ENCODE assay signal across 8 cellular contexts in genomic region chr3:50245251-50245745, GRCh38. TPM values are rescaled to one million over a fixed set of nuclear protein-coding genes. Genes with fewer than 3 reads are reported as not detected.
DNase-seq lines count a peak whose midpoint lies in the region; TF ChIP-seq lines count a peak whose summit lies in the region.

No MANE protein-coding gene starts in this region.

- peaks cover 0 to 43% (median 0%) of the 10 kb centered on the region in 3 donors for H3K36me3 Mint-ChIP-seq in CD8-positive, alpha-beta memory T cell
- no peaks in the 10 kb centered on the region for H3K36me3 Mint-ChIP-seq in osteocyte (ENCODE audit: unreplicated experiment)

- peak overlapping the region in 6 of 7 donors; percentile 18 to 79 (median 48) for H3K4me3 Mint-ChIP-seq in CD8-positive, alpha-beta memory T cell
- H3K4me3 Mint-ChIP-seq in osteocyte (ENCODE audit: unreplicated experiment) = peak overlapping the region; percentile 69

- no peaks in the 10 kb centered on the region for H3K9me3 ChIP-seq in CD8-positive, alpha-beta memory T cell (ENCODE audit: low read length)
- H3K9me3 ChIP-seq in Peyer's patch = no peaks in the 10 kb centered on the region
- H3K9me3 ChIP-seq in endocrine pancreas (ENCODE audit: control insufficient read depth, low read length) = no peaks in the 10 kb centered on the region

- DNase-seq in CD8-positive, alpha-beta memory T cell = no peak
- DNase-seq in Peyer's patch (no peak), osteocyte (ENCODE audit: extremely low spot score, unreplicated experiment) (no peak), NCI-H2107 (lab: John Stamatoyannopoulos, UW) (no peak), medulla oblongata (ENCODE audit: extremely low spot score) (no peak), DMS153 (lab: John Stamatoyannopoulos, UW) (no peak)
- no peak for DNase-seq in activated effector memory CD4-positive, alpha-beta T cell treated with Interleukin-2 at 50 U/mL for 16 hours

- CTCF ChIA-PET in CD8-positive, alpha-beta memory T cell (lab: Charles Lee) = interaction anchor here (1.0 to 9.2 kb wide), 6 partner anchors 10 to 51 kb away, joined by 3 to 116 read pairs (median 24); partner anchors contain the start of genes GNAI2 and GNAT1

- peak overlapping the region; percentile 75 for H3K27ac ChIP-seq in CD8-positive, alpha-beta memory T cell (ENCODE audit: low read depth, low read length)
- peak overlapping the region; percentile 73 to 86 (median 76) for H3K27ac ChIP-seq in Peyer's patch

- H3K27me3 Mint-ChIP-seq in CD8-positive, alpha-beta memory T cell = no peaks in the 10 kb centered on the region
- H3K27me3 Mint-ChIP-seq in osteocyte (ENCODE audit: unreplicated experiment) = no peaks in the 10 kb centered on the region

- H3K4me1 ChIP-seq in CD8-positive, alpha-beta memory T cell (ENCODE audit: insufficient read depth, low read length) = peaks cover 96% of the 10 kb centered on the region
- H3K4me1 ChIP-seq in Peyer's patch (peaks cover 3 to 91% (median 70%) of the 10 kb centered on the region in 4 donors), endocrine pancreas (ENCODE audit: control insufficient read depth, insufficient read depth, low read length) (no peaks in the 10 kb centered on the region)

- peaks cover 16% of the 10 kb centered on the region for H3K36me3 ChIP-seq in CD8-positive, alpha-beta memory T cell (ENCODE audit: insufficient read depth, low read length)
- H3K36me3 ChIP-seq in Peyer's patch (no peaks in the 10 kb centered on the region), endocrine pancreas (ENCODE audit: control insufficient read depth, insufficient read depth, low read length) (no peaks in the 10 kb centered on the region)

- peak overlapping the region; percentile 59 for H3K4me3 ChIP-seq in CD8-positive, alpha-beta memory T cell (ENCODE audit: low read length)
- H3K4me3 ChIP-seq in Peyer's patch (peak overlapping the region in 2 of 4 donors; percentile 34 to 53), endocrine pancreas (ENCODE audit: control insufficient read depth, insufficient read depth, low read length) (no peak overlapping the region)

- no peak for TF ChIP-seq POLR2A in Peyer's patch (IDR thresholded peaks at IDR 0.05)

- H3K9ac ChIP-seq in endocrine pancreas (ENCODE audit: control insufficient read depth, insufficient read depth, low read length) = peak overlapping the region; percentile 54

- H3K27me3 ChIP-seq in CD8-positive, alpha-beta memory T cell (ENCODE audit: insufficient read depth, low read length, poor library complexity, severe bottlenecking) = no peaks in the 10 kb centered on the region
- H3K27me3 ChIP-seq in Peyer's patch (no peaks in the 10 kb centered on the region), endocrine pancreas (ENCODE audit: control insufficient read depth, insufficient read depth, low read length) (no peaks in the 10 kb centered on the region)

- POLR2A ChIA-PET in CD8-positive, alpha-beta memory T cell (lab: Charles Lee) = interaction anchor here (0.7 kb wide), 1 partner anchor 76 kb away, joined by 4 read pairs; no protein-coding TSS in a partner anchor

- TF ChIP-seq CTCF in Peyer's patch (IDR thresholded peaks at IDR 0.05) = no peak
- TF ChIP-seq CTCF in osteocyte (IDR thresholded peaks at IDR 0.05) = no peak

- peaks cover 65 to 88% (median 74%) of the 10 kb centered on the region in 3 donors for H3K4me1 Mint-ChIP-seq in CD8-positive, alpha-beta memory T cell
- H3K4me1 Mint-ChIP-seq in osteocyte (ENCODE audit: unreplicated experiment) = peaks cover 80% of the 10 kb centered on the region

- H3K27ac Mint-ChIP-seq in CD8-positive, alpha-beta memory T cell = peak overlapping the region; percentile 81 to 99 (median 96)
- peak overlapping the region; percentile 95 for H3K27ac Mint-ChIP-seq in osteocyte (ENCODE audit: unreplicated experiment)

- H3K9me3 Mint-ChIP-seq in CD8-positive, alpha-beta memory T cell = no peaks in the 10 kb centered on the region
- no peaks in the 10 kb centered on the region for H3K9me3 Mint-ChIP-seq in osteocyte (ENCODE audit: unreplicated experiment)

RNA-seq across cellular contexts. Expression of gene GNAI2, which starts 9.3 kb away (rescaled TPM):
- 100 to 1,000 TPM; 259 to 265 TPM for total RNA-seq in CD8-positive, alpha-beta memory T cell
- polyA plus RNA-seq in CD8-positive, alpha-beta memory T cell = 665 TPM
- total RNA-seq in Peyer's patch (100 to 1,000 TPM in 2 of 4 donors, 10 to 100 TPM in 2; 71.8 to 178 (median 98.4) TPM), osteocyte (340 and 357 TPM in 2 replicates)

RNA-seq across cellular contexts. Expression of gene SEMA3B, which starts 23.6 kb away (rescaled TPM):
- total RNA-seq in CD8-positive, alpha-beta memory T cell = under 1 TPM in 1 of 2 experiments, not detected in 1; 0.22 TPM
- not detected for polyA plus RNA-seq in CD8-positive, alpha-beta memory T cell
- total RNA-seq in Peyer's patch (100 to 1,000 TPM in 3 of 4 donors, 10 to 100 TPM in 1; 56.1 to 367 (median 267) TPM), osteocyte (5.5 and 8.1 TPM in 2 replicates)

RNA-seq across cellular contexts. Expression of gene LSMEM2, which starts 33.6 kb away (rescaled TPM):
- total RNA-seq in CD8-positive, alpha-beta memory T cell = not detected
- not detected for polyA plus RNA-seq in CD8-positive, alpha-beta memory T cell
- total RNA-seq in Peyer's patch (not detected), osteocyte (not detected in 2 replicates)

RNA-seq across cellular contexts. Expression of gene SLC38A3, which starts 40.2 kb away (rescaled TPM):
- not detected for total RNA-seq in CD8-positive, alpha-beta memory T cell
- not detected for polyA plus RNA-seq in CD8-positive, alpha-beta memory T cell
- 1 to 10 TPM in 1 of 4 donors, not detected in 3; 1.3 TPM for total RNA-seq in Peyer's patch
- total RNA-seq in osteocyte = 3.9 and 4.5 TPM in 2 replicates

RNA-seq across cellular contexts. Expression of gene IFRD2, which starts 46.9 kb away (rescaled TPM):
- 100 to 1,000 TPM; 191 to 192 TPM for total RNA-seq in CD8-positive, alpha-beta memory T cell
- 66.8 TPM for polyA plus RNA-seq in CD8-positive, alpha-beta memory T cell
- total RNA-seq in Peyer's patch (100 to 1,000 TPM in 3 of 4 donors, 10 to 100 TPM in 1; 75.5 to 205 (median 140) TPM), osteocyte (43.3 and 54.2 TPM in 2 replicates)
